Comparison of ENCODE assay signal across 1 cellular context in genomic region chr1:145845144-145845513, GRCh38.
TF ChIP-seq lines count a peak whose summit lies in the region.

No MANE protein-coding gene starts in this region.

TF ChIP-seq in K562, 482 proteins besides CTCF, POLR2A, EP300 and RAD21 (continued from another document):
- no peak for TF ChIP-seq HMGXB4 (CRISPR knock-in tag; IDR thresholded peaks at IDR 0.05)
- TF ChIP-seq MYBL2 (IDR thresholded peaks at IDR 0.05; ENCODE audit: low read depth): no peak
- no peak for TF ChIP-seq MYBL2 (CRISPR knock-in tag; IDR thresholded peaks at IDR 0.05; ENCODE audit: borderline replicate concordance)
- no peak for TF ChIP-seq SMAD2 (IDR thresholded peaks at IDR 0.05; ENCODE audit: low read depth, low read length)
- no peak for TF ChIP-seq SIN3A (IDR thresholded peaks at IDR 0.05; ENCODE audit: borderline replicate concordance in 2 of 2, control insufficient read depth in 1 of 2, low read depth in 2 of 2, low read length in 2 of 2)
- TF ChIP-seq ETV6 (IDR thresholded peaks at IDR 0.05; ENCODE audit: borderline replicate concordance in 1 of 2, low read depth in 2 of 2, low read length in 1 of 2): no peak
- no peak for TF ChIP-seq ETV6 (CRISPR knock-in tag; IDR thresholded peaks at IDR 0.05; ENCODE audit: borderline replicate concordance)
- TF ChIP-seq ZNF551 (CRISPR knock-in tag; IDR thresholded peaks at IDR 0.05): no peak
- no peak for TF ChIP-seq CXXC5 (CRISPR knock-in tag; IDR thresholded peaks at IDR 0.05)
- TF ChIP-seq THRAP3 (IDR thresholded peaks at IDR 0.05; ENCODE audit: borderline replicate concordance): 0 out of 2 replicates have a peak, but pooled peaks have one; percentile 45
- no peak for TF ChIP-seq NFYB (IDR thresholded peaks at IDR 0.05; ENCODE audit: extremely low read depth, insufficient read length)
- no peak for TF ChIP-seq U2AF1 (optimal IDR thresholded peaks at IDR 0.05; ENCODE audit: low read depth, low read length)
- peak; percentile 74; the same call in 1 of the 2 replicates for TF ChIP-seq AFF4 (CRISPR knock-in tag; IDR thresholded peaks at IDR 0.05)
- TF ChIP-seq, protein P1, sequence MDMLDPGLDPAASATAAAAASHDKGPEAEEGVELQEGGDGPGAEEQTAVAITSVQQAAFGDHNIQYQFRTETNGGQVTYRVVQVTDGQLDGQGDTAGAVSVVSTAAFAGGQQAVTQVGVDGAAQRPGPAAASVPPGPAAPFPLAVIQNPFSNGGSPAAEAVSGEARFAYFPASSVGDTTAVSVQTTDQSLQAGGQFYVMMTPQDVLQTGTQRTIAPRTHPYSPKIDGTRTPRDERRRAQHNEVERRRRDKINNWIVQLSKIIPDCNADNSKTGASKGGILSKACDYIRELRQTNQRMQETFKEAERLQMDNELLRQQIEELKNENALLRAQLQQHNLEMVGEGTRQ (CRISPR knock-in tag; IDR thresholded peaks at IDR 0.05): no peak
- peak; percentile 32; the same call in 1 of the 2 replicates for TF ChIP-seq SMARCA5 (IDR thresholded peaks at IDR 0.05)
- peak; percentile 7; the same call in 1 of the 2 replicates for TF ChIP-seq PKNOX1 (IDR thresholded peaks at IDR 0.05)
- TF ChIP-seq BHLHE40 (IDR thresholded peaks at IDR 0.05; ENCODE audit: low read length): no peak
- TF ChIP-seq ZC3H4 (CRISPR knock-in tag; IDR thresholded peaks at IDR 0.05; ENCODE audit: borderline replicate concordance): no peak
- no peak for TF ChIP-seq ARID3B (CRISPR knock-in tag; IDR thresholded peaks at IDR 0.05; ENCODE audit: borderline replicate concordance)
- TF ChIP-seq JUNB (CRISPR knock-in tag; conservative IDR thresholded peaks at IDR 0.05): no peak
- TF ChIP-seq HNRNPK (IDR thresholded peaks at IDR 0.05; ENCODE audit: low read depth, low read length, poor library complexity, severe bottlenecking): no peak
- TF ChIP-seq HNRNPUL1 (IDR thresholded peaks at IDR 0.05; ENCODE audit: low read length): no peak
- no peak; a peak in 1 of 4 replicates for TF ChIP-seq CSDE1 (IDR thresholded peaks at IDR 0.05)
- no peak for TF ChIP-seq BCOR (IDR thresholded peaks at IDR 0.05)
- TF ChIP-seq CAMTA2 (CRISPR knock-in tag; conservative IDR thresholded peaks at IDR 0.05): no peak
- TF ChIP-seq, protein P2, sequence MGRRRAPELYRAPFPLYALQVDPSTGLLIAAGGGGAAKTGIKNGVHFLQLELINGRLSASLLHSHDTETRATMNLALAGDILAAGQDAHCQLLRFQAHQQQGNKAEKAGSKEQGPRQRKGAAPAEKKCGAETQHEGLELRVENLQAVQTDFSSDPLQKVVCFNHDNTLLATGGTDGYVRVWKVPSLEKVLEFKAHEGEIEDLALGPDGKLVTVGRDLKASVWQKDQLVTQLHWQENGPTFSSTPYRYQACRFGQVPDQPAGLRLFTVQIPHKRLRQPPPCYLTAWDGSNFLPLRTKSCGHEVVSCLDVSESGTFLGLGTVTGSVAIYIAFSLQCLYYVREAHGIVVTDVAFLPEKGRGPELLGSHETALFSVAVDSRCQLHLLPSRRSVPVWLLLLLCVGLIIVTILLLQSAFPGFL (CRISPR knock-in tag; IDR thresholded peaks at IDR 0.05): 0 out of 2 replicates have a peak, but pooled peaks have one; percentile 40
- TF ChIP-seq PRPF4 (IDR thresholded peaks at IDR 0.05; ENCODE audit: insufficient read depth, low read depth, low read length, poor library complexity, severe bottlenecking): no peak
- TF ChIP-seq ZNF395 (CRISPR knock-in tag; IDR thresholded peaks at IDR 0.05): 0 out of 2 replicates have a peak, but pooled peaks have one; percentile 33
- no peak for TF ChIP-seq LCOR (CRISPR knock-in tag; IDR thresholded peaks at IDR 0.05)
- no peak for TF ChIP-seq ELF2 (CRISPR knock-in tag; IDR thresholded peaks at IDR 0.05)
- TF ChIP-seq STAT5B (CRISPR knock-in tag; IDR thresholded peaks at IDR 0.05): no peak
